18 cellular contexts compared by ENCODE assay signal in genomic region chr14:54594531-54594930, GRCh38. TPM values are rescaled to one million over a fixed set of nuclear protein-coding genes. Genes with fewer than 3 reads are reported as not detected.
DNase-seq lines count a peak whose midpoint lies in the region; ATAC-seq and TF ChIP-seq lines count a peak whose summit lies in the region.
"Had no signal": no experiment of that assay in that cellular context is flagged by ENCODE, and none has a peak within 500 bp of the region (broad histone marks: within the 10 kb centered on the region; RNA-seq: fewer than 3 reads in every experiment).

No MANE protein-coding gene starts in this region.

- H3K9ac ChIP-seq in SK-N-SH (peak overlapping the region; percentile 48; the same call in 1 of the 2 replicates), PC-3 (ENCODE audit: low read length) (peak overlapping the region; percentile 7; the same call in 1 of the 2 replicates), smooth muscle cell (ENCODE audit: low read depth) (no peak overlapping the region)
- H3K9ac ChIP-seq: KMS-11 had no signal

- H3K9me3 ChIP-seq in SK-N-SH (no peaks in the 10 kb centered on the region), PC-3 (ENCODE audit: low read length) (no peaks in the 10 kb centered on the region), smooth muscle cell (replicated peaks; ENCODE audit: low read depth) (no peaks in the 10 kb centered on the region)
- H3K9me3 ChIP-seq: SJCRH30 had no signal

- H3K36me3 ChIP-seq in SK-N-SH (replicated peaks in 1 of 2; ENCODE audit: control insufficient read depth in 1 of 2, insufficient read depth in 2 of 2, low read length in 1 of 2) = peaks cover 0 to 3% of the 10 kb centered on the region in 2 experiments
- no peaks in the 10 kb centered on the region for H3K36me3 ChIP-seq in PC-3 (ENCODE audit: low read depth, low read length)
- no peaks in the 10 kb centered on the region for H3K36me3 ChIP-seq in smooth muscle cell (ENCODE audit: low read depth)

- BruUV-seq in PC-3 (replicated peaks; lab: Mats Ljungman, UMichigan) = no TSS peak

- intact Hi-C loops in PC-3 (cut with micrococcal nuclease) = no loop called here

- DNase-seq in SK-N-SH (no peak), PC-3 (no peak), chondrocyte (ENCODE audit: low spot score) (no peak), smooth muscle cell (lab: John Stamatoyannopoulos, UW; ENCODE audit: unreplicated experiment) (no peak), Kasumi-1 (lab: John Stamatoyannopoulos, UW) (no peak), RWPE1 (ENCODE audit: low spot score) (no peak), G401 (ENCODE audit: low spot score) (no peak)
- DNase-seq: DMS153; NCI-H187 treated with DMSO at 0.1 percent for 48 hours; NCI-H2171; NCI-H446; NK-92 treated with Interleukin-12 subunit alpha and Interleukin-12 subunit beta, amount 100 ng/mL, for 24 hours; RPMI8226; SJCRH30 had no signal

- H3K79me2 ChIP-seq in SK-N-SH (ENCODE audit: insufficient read depth) (peaks cover 100% of the 10 kb centered on the region), PC-3 (ENCODE audit: low read length) (peaks cover 86% of the 10 kb centered on the region), smooth muscle cell (ENCODE audit: low read depth) (peaks cover 90% of the 10 kb centered on the region)

- no peak overlapping the region for H3K4me3 Mint-ChIP-seq in chondrocyte (ENCODE audit: unreplicated experiment)

- POLR2A ChIA-PET in SK-N-SH (lab: Yijun Ruan, JAX) = no interaction called here
- POLR2A ChIA-PET in PC-3 (lab: Charles Lee; ENCODE audit: unreplicated experiment) = no interaction called here
- POLR2A ChIA-PET in RWPE1 (lab: Yijun Ruan, JAX; ENCODE audit: low non-redundant PET) = no interaction called here

- no peak for TF ChIP-seq EP300 in SK-N-SH (IDR thresholded peaks at IDR 0.05; ENCODE audit: borderline replicate concordance in 1 of 2, low read depth in 1 of 2, low read length in 1 of 2)

- H3K4me1 ChIP-seq in SK-N-SH (ENCODE audit: control insufficient read depth in 1 of 2, insufficient read depth in 2 of 2, low read depth in 1 of 2, low read length in 1 of 2) (peaks cover 0 to 41% of the 10 kb centered on the region in 2 experiments; a peak in 3 of 4 replicates), PC-3 (ENCODE audit: insufficient read depth, low read length) (peaks cover 68% of the 10 kb centered on the region), smooth muscle cell (ENCODE audit: low read depth) (peaks cover 12% of the 10 kb centered on the region)

- no peak for TF ChIP-seq RAD21 in SK-N-SH (IDR thresholded peaks at IDR 0.05; ENCODE audit: low read length)

- H2AFZ ChIP-seq in SK-N-SH (ENCODE audit: low read depth) (no peak overlapping the region), PC-3 (ENCODE audit: low read length) (no peak overlapping the region), smooth muscle cell (ENCODE audit: low read depth) (no peak overlapping the region)

- H3K36me3 Mint-ChIP-seq in chondrocyte (ENCODE audit: low read depth) = no peaks in the 10 kb centered on the region

- H3K4me1 Mint-ChIP-seq in chondrocyte (ENCODE audit: low read depth) = peaks cover 68% of the 10 kb centered on the region

- H3K27me3 ChIP-seq in SK-N-SH (ENCODE audit: insufficient read depth) (no peaks in the 10 kb centered on the region), PC-3 (ENCODE audit: low read length) (no peaks in the 10 kb centered on the region), smooth muscle cell (ENCODE audit: low read depth) (no peaks in the 10 kb centered on the region)
- H3K27me3 ChIP-seq: SJCRH30 had no signal

- peak overlapping the region; percentile 65 for H3K4me2 ChIP-seq in SK-N-SH
- H3K4me2 ChIP-seq in PC-3 (ENCODE audit: low read length) = peak overlapping the region; percentile 50
- H3K4me2 ChIP-seq in smooth muscle cell = peak overlapping the region; percentile 72
- H3K4me2 ChIP-seq: KMS-11 had no signal

- 84% methylated on average over 1 of the region's 1 CpG for WGBS in SK-N-SH (ENCODE audit: low lambda C conversion rate)
- WGBS in smooth muscle cell (ENCODE audit: low lambda C conversion rate) = 100% methylated on average over 1 of the region's 1 CpG

- in situ Hi-C loops in G401 (cut with HindIII; ENCODE audit: low sequenced_read_pairs) = no loop called here

- H3K27me3 Mint-ChIP-seq in chondrocyte (ENCODE audit: low read depth) = no peaks in the 10 kb centered on the region

- CTCF ChIA-PET in SK-N-SH (lab: Yijun Ruan, JAX) (interaction anchor here (1.0 to 1.6 kb wide), 3 partner anchors 11 to 97 kb away, joined by 3 to 4 read pairs (median 3); no protein-coding TSS in a partner anchor), PC-3 (lab: Charles Lee) (no interaction called here), RWPE1 (lab: Yijun Ruan, JAX) (interaction anchor here (0.8 to 0.9 kb wide), 2 partner anchors 9 to 128 kb away, joined by 4 read pairs; no protein-coding TSS in a partner anchor)

- H3K9me2 ChIP-seq in SK-N-SH = no peaks in the 10 kb centered on the region
- H3K9me2 ChIP-seq in PC-3 (replicated peaks; ENCODE audit: low read length) = no peaks in the 10 kb centered on the region

- no peak for TF ChIP-seq CTCF in SK-N-SH (IDR thresholded peaks at IDR 0.05)
- TF ChIP-seq CTCF in PC-3 (conservative IDR thresholded peaks at IDR 0.05; ENCODE audit: low read depth, low read length) = no peak
- no peak for TF ChIP-seq CTCF in chondrocyte (IDR thresholded peaks at IDR 0.05)
- TF ChIP-seq CTCF in smooth muscle cell (IDR thresholded peaks at IDR 0.05; ENCODE audit: borderline replicate concordance, insufficient read depth, poor library complexity, severe bottlenecking) = no peak
- no peak for TF ChIP-seq CTCF in RWPE1 (conservative IDR thresholded peaks at IDR 0.05; ENCODE audit: low read depth)

- no peak overlapping the region for H3K4me3 ChIP-seq in SK-N-SH (ENCODE audit: low read depth in 2 of 2, low read length in 1 of 2)
- H3K4me3 ChIP-seq in PC-3 (ENCODE audit: low read length) = no peak overlapping the region
- no peak overlapping the region for H3K4me3 ChIP-seq in smooth muscle cell
- H3K4me3 ChIP-seq: SJCRH30 had no signal

- no peaks in the 10 kb centered on the region for H3K9me3 Mint-ChIP-seq in chondrocyte (ENCODE audit: low read depth)

- ATAC-seq in SK-N-SH treated with all-trans-retinoic acid at 6 μM for 48 hours = no peak
- ATAC-seq in PC-3 = no peak
- ATAC-seq: HepG2 had no signal

- H3K27ac ChIP-seq in SK-N-SH (ENCODE audit: low read depth in 2 of 2, low read length in 1 of 2) (peak overlapping the region in 1 of 2 experiments; percentile 68; a peak in 2 of 4 replicates), PC-3 (ENCODE audit: low read length) (peak overlapping the region; percentile 47), smooth muscle cell (ENCODE audit: low read depth) (peak overlapping the region; percentile 59), RWPE1 (no peak overlapping the region)
- H3K27ac ChIP-seq: C4-2B, KMS-11, SJCRH30 had no signal

- H3F3A ChIP-seq in SK-N-SH (replicated peaks; ENCODE audit: insufficient read depth) (peaks cover 25% of the 10 kb centered on the region), PC-3 (ENCODE audit: low read length, unreplicated experiment) (no peaks in the 10 kb centered on the region), smooth muscle cell (ENCODE audit: low read depth) (peaks cover 26% of the 10 kb centered on the region)

- H3K27ac Mint-ChIP-seq in chondrocyte (ENCODE audit: unreplicated experiment) = peak overlapping the region; percentile 23

- H4K20me1 ChIP-seq in SK-N-SH (ENCODE audit: insufficient read depth) (peaks cover 38% of the 10 kb centered on the region), PC-3 (ENCODE audit: low read length) (peaks cover 16% of the 10 kb centered on the region), smooth muscle cell (ENCODE audit: low read depth) (peaks cover 34% of the 10 kb centered on the region)

TF ChIP-seq in SK-N-SH, 30 proteins besides CTCF, POLR2A, EP300 and RAD21:
- TF ChIP-seq POLR2AphosphoS5 (IDR thresholded peaks at IDR 0.05; ENCODE audit: low read depth, low read length) (no peak), SMC3 (IDR thresholded peaks at IDR 0.05; ENCODE audit: low read depth, low read length) (no peak)

TF ChIP-seq in SK-N-SH treated with all-trans-retinoic acid at 6 μM for 48 hours, 23 proteins besides CTCF, POLR2A, EP300 and RAD21:
- TF ChIP-seq PPARA (CRISPR knock-in tag; IDR thresholded peaks at IDR 0.05; ENCODE audit: borderline replicate concordance) (no peak), ESRRG (CRISPR knock-in tag; IDR thresholded peaks at IDR 0.05) (no peak), TOX (CRISPR knock-in tag; IDR thresholded peaks at IDR 0.05; ENCODE audit: borderline replicate concordance) (no peak), OSR1 (CRISPR knock-in tag; IDR thresholded peaks at IDR 0.05) (no peak), ZFP3 (CRISPR knock-in tag; IDR thresholded peaks at IDR 0.05) (no peak), SNAI2 (CRISPR knock-in tag; IDR thresholded peaks at IDR 0.05) (no peak)

RNA-seq across cellular contexts. Expression of gene SAMD4A, which starts 27.6 kb away (rescaled TPM):
- polyA plus RNA-seq in SK-N-SH (2012; rRNA removed) = 5.0 and 5.9 TPM in 2 replicates
- polyA plus RNA-seq in SK-N-SH (2012; cell fraction: cytosol; rRNA removed) = 5.2 and 5.7 TPM in 2 replicates
- polyA plus RNA-seq in SK-N-SH (2012; cell fraction: nucleus; rRNA removed) = 16.6 and 20.6 TPM in 2 replicates
- total RNA-seq in PC-3 (2014; rRNA removed) = 42.9 and 45.2 TPM in 2 replicates
- 53.3 to 59.3 TPM (median 57.0 TPM) in 3 replicates for total RNA-seq in chondrocyte
- 36.7 and 52.3 TPM in 2 replicates for total RNA-seq in smooth muscle cell
- polyA plus RNA-seq in smooth muscle cell = 9.2 and 17.6 TPM in 2 replicates
- 6.6 and 17.0 TPM in 2 replicates for total RNA-seq in G401 (2014; rRNA removed; shearing (Covaris generic))
